In genomic region chr22:48837341-48837935, GRCh38 we compare ENCODE assay signal across 16 cellular contexts.
DNase-seq lines count a peak whose midpoint lies in the region; ATAC-seq and TF ChIP-seq lines count a peak whose summit lies in the region.
"Had no signal": no experiment of that assay in that cellular context is flagged by ENCODE, and none has a peak within 500 bp of the region (broad histone marks: within the 10 kb centered on the region; RNA-seq: fewer than 3 reads in every experiment).

No MANE protein-coding gene starts in this region.

- TF ChIP-seq CTCF in WTC11 (IDR thresholded peaks at IDR 0.05) = no peak
- no peak for TF ChIP-seq CTCF in spleen (IDR thresholded peaks at IDR 0.05 in 8 of 11, conservative IDR thresholded peaks at IDR 0.05 in 3 of 11)
- TF ChIP-seq CTCF in body of pancreas (IDR thresholded peaks at IDR 0.05) = no peak

- intact Hi-C loops in spleen (cut with DNase I; ENCODE audit: low total_unique reads) (no loop called here), left colon (cut with DNase I, micrococcal nuclease) (no loop called here), body of pancreas (cut with DNase I) (no loop called here)

- H3K27ac ChIP-seq in spleen (no peak overlapping the region), body of pancreas (no peak overlapping the region)

- peak overlapping the region; percentile 37; the same call in 1 of the 2 replicates for H3K27ac Mint-ChIP-seq in WTC11

- peaks cover 16% of the 10 kb centered on the region for H3K36me3 Mint-ChIP-seq in WTC11

- H3K4me3 ChIP-seq in spleen (no peak overlapping the region), body of pancreas (no peak overlapping the region)

- H3K4me3 Mint-ChIP-seq in WTC11 = no peak overlapping the region

- peak; percentile 10 for DNase-seq in HT1080 (ENCODE audit: low read depth)
- no peak for DNase-seq in WTC11 (ENCODE audit: low spot score)
- DNase-seq in iris pigment epithelial cell (ENCODE audit: low read depth) = peak; percentile 3
- peak; percentile 59 for DNase-seq in spleen
- no peak for DNase-seq in left colon
- no peak for DNase-seq in body of pancreas
- DNase-seq: C1 segment of cervical spinal cord, COR-L47, HCEC 1CT, NCI-H1048, NCI-H146, NCI-H69, SIG-M5 had no signal

- no peaks in the 10 kb centered on the region for H3K4me1 Mint-ChIP-seq in WTC11

- H3K27me3 ChIP-seq in spleen (replicated peaks in 1 of 7) = peaks cover 0 to 40% (median 0%) of the 10 kb centered on the region in 7 donors
- H3K27me3 ChIP-seq in body of pancreas = peaks cover 0 to 3% of the 10 kb centered on the region in 2 donors

- H3K27me3 Mint-ChIP-seq in WTC11 (ENCODE audit: low read depth) = no peaks in the 10 kb centered on the region; the same call in 1 of the 2 replicates

- TF ChIP-seq POLR2A in spleen (IDR thresholded peaks at IDR 0.05) = no peak
- no peak for TF ChIP-seq POLR2A in body of pancreas (IDR thresholded peaks at IDR 0.05)

- ATAC-seq in WTC11 = no peak
- no peak for ATAC-seq in HG02884 (IDR thresholded peaks at IDR 0.05; ENCODE audit: unreplicated experiment)
- ATAC-seq in left colon = no peak
- no peak for ATAC-seq in GM21423 (IDR thresholded peaks at IDR 0.05; ENCODE audit: unreplicated experiment)
- no peak for ATAC-seq in body of pancreas
- ATAC-seq: Panc1 had no signal

- H3K9me3 Mint-ChIP-seq in WTC11 = peaks cover 25% of the 10 kb centered on the region

- WGBS in spleen, 5 donors = 76 to 88% (median 79%) methylated on average over 16 of the region's 16 CpGs
- WGBS in body of pancreas, 2 donors = 60 to 61% methylated on average over 16 of the region's 16 CpGs

- POLR2A ChIA-PET in WTC11 (lab: Charles Lee) = no interaction called here

- H3K36me3 ChIP-seq in spleen (no peaks in the 10 kb centered on the region), body of pancreas (replicated peaks in 1 of 2; ENCODE audit: insufficient read depth in 1 of 2, low read depth in 2 of 2) (no peaks in the 10 kb centered on the region)

- peaks cover 2 to 21% (median 8%) of the 10 kb centered on the region in 8 donors for H3K9me3 ChIP-seq in spleen
- no peaks in the 10 kb centered on the region for H3K9me3 ChIP-seq in body of pancreas

- H3K4me1 ChIP-seq in spleen (no peaks in the 10 kb centered on the region), body of pancreas (no peaks in the 10 kb centered on the region)

- CTCF ChIA-PET in WTC11 (lab: Charles Lee) = no interaction called here

TF ChIP-seq in WTC11, 78 proteins besides CTCF, POLR2A, EP300 and RAD21:
- TF ChIP-seq ERG (CRISPR knock-in tag; IDR thresholded peaks at IDR 0.05) (no peak), AR (CRISPR knock-in tag; IDR thresholded peaks at IDR 0.05) (no peak), ZBTB21 (CRISPR knock-in tag; IDR thresholded peaks at IDR 0.05; ENCODE audit: borderline replicate concordance) (0 out of 2 replicates have a peak, but pooled peaks have one; percentile 39), ZNF317 (CRISPR knock-in tag; IDR thresholded peaks at IDR 0.05; ENCODE audit: borderline replicate concordance, low read depth) (no peak), FOXP4 (CRISPR knock-in tag; IDR thresholded peaks at IDR 0.05) (no peak), KAT7 (CRISPR knock-in tag; IDR thresholded peaks at IDR 0.05; ENCODE audit: borderline replicate concordance) (no peak), MXD4 (CRISPR knock-in tag; IDR thresholded peaks at IDR 0.05; ENCODE audit: borderline replicate concordance) (no peak)
TF ChIP-seq in WTC11: peak in this region for 1.

Comparison
In these comparisons a context has a peak if more than half of its experiments do, and no peak if none do; other contexts are left out.
1. DNase-seq: peak in HT1080 (single experiment), iris pigment epithelial cell (single experiment) and spleen (single experiment); none in WTC11 (single experiment), left colon (0 of 2) and body of pancreas (0 of 4).